1 cellular context compared by ENCODE assay signal in genomic region chr6:137707590-137708360, GRCh38.
TF ChIP-seq lines count a peak whose summit lies in the region.

No MANE protein-coding gene starts in this region.

TF ChIP-seq in K562, 482 proteins besides CTCF, POLR2A, EP300 and RAD21 (continued from another document and continues in another):
- TF ChIP-seq RNF219 (CRISPR knock-in tag; IDR thresholded peaks at IDR 0.05): no peak
- peak; percentile 48; the same call in 1 of the 2 replicates for TF ChIP-seq CTBP1 (IDR thresholded peaks at IDR 0.05; ENCODE audit: borderline replicate concordance)
- 0 out of 4 replicates have a peak, but pooled peaks of 1 of the 2 experiments have one; percentile 10 for TF ChIP-seq HDAC1 (IDR thresholded peaks at IDR 0.05)
- no peak for TF ChIP-seq ADNP (tag; IDR thresholded peaks at IDR 0.05)
- TF ChIP-seq ZBTB33 (CRISPR knock-in tag; IDR thresholded peaks at IDR 0.05): no peak
- peak; percentile 36; the same call in 1 of the 2 replicates for TF ChIP-seq EP400 (IDR thresholded peaks at IDR 0.05)
- TF ChIP-seq ARID1B (IDR thresholded peaks at IDR 0.05): no peak
- peak; percentile 52; the same call in 1 of the 2 replicates for TF ChIP-seq ZNF449 (CRISPR knock-in tag; IDR thresholded peaks at IDR 0.05)
- TF ChIP-seq TAF9B (IDR thresholded peaks at IDR 0.05; ENCODE audit: partially characterized antibody): no peak
- no peak for TF ChIP-seq ZBTB49 (CRISPR knock-in tag; IDR thresholded peaks at IDR 0.05; ENCODE audit: borderline replicate concordance)
- no peak for TF ChIP-seq ZNF445 (CRISPR knock-in tag; IDR thresholded peaks at IDR 0.05; ENCODE audit: low read depth)
- no peak for TF ChIP-seq ZNF324 (CRISPR knock-in tag; IDR thresholded peaks at IDR 0.05)
- no peak for TF ChIP-seq ZNF586 (CRISPR knock-in tag; conservative IDR thresholded peaks at IDR 0.05)
- peak; percentile 37; the same call in 1 of the 2 replicates for TF ChIP-seq FOXM1 (IDR thresholded peaks at IDR 0.05; ENCODE audit: low read depth)
- no peak for TF ChIP-seq FOXM1 (CRISPR knock-in tag; IDR thresholded peaks at IDR 0.05; ENCODE audit: low read depth)
- TF ChIP-seq FOXK2 (conservative IDR thresholded peaks at IDR 0.05 in 1 of 2, IDR thresholded peaks at IDR 0.05 in 1 of 2; ENCODE audit: low read depth in 2 of 2): peak; percentile 34 to 63; a peak in 3 of 4 replicates
- TF ChIP-seq ZBTB34 (CRISPR knock-in tag; IDR thresholded peaks at IDR 0.05): no peak
- TF ChIP-seq HMG20A (CRISPR knock-in tag; conservative IDR thresholded peaks at IDR 0.05): no peak
- TF ChIP-seq ZNF589 (CRISPR knock-in tag; IDR thresholded peaks at IDR 0.05; ENCODE audit: low read depth): 0 out of 2 replicates have a peak, but pooled peaks have one; percentile 24
- no peak for TF ChIP-seq HIVEP1 (CRISPR knock-in tag; IDR thresholded peaks at IDR 0.05)
- no peak for TF ChIP-seq GTF2A2 (tag; IDR thresholded peaks at IDR 0.05)
- no peak for TF ChIP-seq CHAMP1 (IDR thresholded peaks at IDR 0.05)
- TF ChIP-seq POLR2AphosphoS5 (IDR thresholded peaks at IDR 0.05; ENCODE audit: control insufficient read depth, insufficient read depth, low read depth, low read length): no peak
- no peak for TF ChIP-seq ZNF609 (CRISPR knock-in tag; IDR thresholded peaks at IDR 0.05; ENCODE audit: borderline replicate concordance)
- TF ChIP-seq HBP1 (CRISPR knock-in tag; IDR thresholded peaks at IDR 0.05): no peak
- TF ChIP-seq MXD1 (CRISPR knock-in tag; IDR thresholded peaks at IDR 0.05; ENCODE audit: borderline replicate concordance, poor library complexity, severe bottlenecking): no peak
- no peak for TF ChIP-seq ZNF764 (CRISPR knock-in tag; IDR thresholded peaks at IDR 0.05; ENCODE audit: low read depth)
- no peak for TF ChIP-seq GATAD2B (IDR thresholded peaks at IDR 0.05; ENCODE audit: borderline replicate concordance)
- 0 out of 2 replicates have a peak, but pooled peaks have one; percentile 36 for TF ChIP-seq ELF1 (tag; IDR thresholded peaks at IDR 0.05)
- TF ChIP-seq CREM (IDR thresholded peaks at IDR 0.05; ENCODE audit: low read depth): 0 out of 2 replicates have a peak, but pooled peaks have one; percentile 23
- TF ChIP-seq ZNF644 (tag; IDR thresholded peaks at IDR 0.05; ENCODE audit: low read depth): no peak
- TF ChIP-seq AFF1 (IDR thresholded peaks at IDR 0.05; ENCODE audit: low read depth in 1 of 2, partially characterized antibody in 2 of 2): no peak
- 0 out of 2 replicates have a peak, but pooled peaks have one; percentile 21 for TF ChIP-seq ZNF583 (CRISPR knock-in tag; IDR thresholded peaks at IDR 0.05)
